8 cellular contexts compared by ENCODE assay signal in genomic region chr13:94550030-94550738, GRCh38.
DNase-seq lines count a peak whose midpoint lies in the region; ATAC-seq and TF ChIP-seq lines count a peak whose summit lies in the region.

No MANE protein-coding gene starts in this region.

- peak; percentile 4 for ATAC-seq in GM19372 (IDR thresholded peaks at IDR 0.05; ENCODE audit: low read depth, unreplicated experiment)
- ATAC-seq in activated naive CD8-positive, alpha-beta T cell treated with anti-CD3 and anti-CD28 coated beads, Interleukin-2, amount 50 U/mL, for 24 hours, result peak; percentile 3

- peaks cover 20% of the 10 kb centered on the region for H3K4me1 Mint-ChIP-seq in activated naive CD8-positive, alpha-beta T cell treated with anti-CD3 and anti-CD28 coated beads, Interleukin-2, amount 50 U/mL, for 24 hours

- no peaks in the 10 kb centered on the region for H3K36me3 ChIP-seq in BLaER1 treated with 17β-estradiol and CSF1 and Interleukin-3, amounts not matched to agents 10 nM and 100 nM
- no peaks in the 10 kb centered on the region for H3K36me3 ChIP-seq in HUES48 (ENCODE audit: control insufficient read depth, insufficient read depth, low read length)

- CTCF ChIA-PET in GM10248 (lab: Yijun Ruan, JAX), result interaction anchor here (0.8 to 2.4 kb wide), 14 partner anchors 10 to 74 kb away, joined by 3 to 8 read pairs (median 4); partner anchors contain the start of gene TGDS

- H3K27me3 ChIP-seq in BLaER1 treated with 17β-estradiol and CSF1 and Interleukin-3, amounts not matched to agents 10 nM and 100 nM, result no peaks in the 10 kb centered on the region
- no peaks in the 10 kb centered on the region for H3K27me3 ChIP-seq in HUES48 (ENCODE audit: control insufficient read depth, insufficient read depth, low read length)

- peaks cover 11 to 26% (median 17%) of the 10 kb centered on the region in 10 experiments for H3K4me1 ChIP-seq in BLaER1 treated with 17β-estradiol and CSF1 and Interleukin-3, amounts not matched to agents 10 nM and 100 nM
- peaks cover 26% of the 10 kb centered on the region for H3K4me1 ChIP-seq in HUES48 (ENCODE audit: control insufficient read depth, insufficient read depth, low read length)

- peaks cover 5% of the 10 kb centered on the region for H3K27me3 Mint-ChIP-seq in activated naive CD8-positive, alpha-beta T cell treated with anti-CD3 and anti-CD28 coated beads, Interleukin-2, amount 50 U/mL, for 24 hours

- H3K4me3 ChIP-seq in BLaER1 treated with 17β-estradiol and CSF1 and Interleukin-3, amounts not matched to agents 10 nM and 100 nM, result peak overlapping the region; percentile 62 to 79 (median 70)
- H3K4me3 ChIP-seq in HUES48 (ENCODE audit: low read depth, low read length) (peak overlapping the region; percentile 80), skeletal muscle cell (ENCODE audit: low read depth, low read length) (peak overlapping the region; percentile 63)

- H3K27ac Mint-ChIP-seq in activated naive CD8-positive, alpha-beta T cell treated with anti-CD3 and anti-CD28 coated beads, Interleukin-2, amount 50 U/mL, for 24 hours, result peak overlapping the region; percentile 96

- peak overlapping the region; percentile 88 for H3K4me3 Mint-ChIP-seq in activated naive CD8-positive, alpha-beta T cell treated with anti-CD3 and anti-CD28 coated beads, Interleukin-2, amount 50 U/mL, for 24 hours

- no peaks in the 10 kb centered on the region for H4K20me1 ChIP-seq in BLaER1 treated with 17β-estradiol and CSF1 and Interleukin-3, amounts not matched to agents 10 nM and 100 nM

- H3K9me3 Mint-ChIP-seq in activated naive CD8-positive, alpha-beta T cell treated with anti-CD3 and anti-CD28 coated beads, Interleukin-2, amount 50 U/mL, for 24 hours, result no peaks in the 10 kb centered on the region

- no peak for DNase-seq in activated naive CD8-positive, alpha-beta T cell treated with anti-CD3 and anti-CD28 coated beads, Interleukin-2, amount 50 U/mL, for 24 hours
- DNase-seq in iPS DF 19.7 (ENCODE audit: low read depth, low spot score) (peak; percentile 38), skeletal muscle cell (ENCODE audit: low read depth) (no peak), GM10248 (ENCODE audit: extremely low spot score) (no peak)
- no peak for DNase-seq in stimulated activated CD4-positive, alpha-beta T cell treated with anti-CD3 and anti-CD28 coated beads, Interleukin-2, amount 100 ng/mL, for 24 hours

- 0 out of 22 replicates have a peak, but pooled peaks cover 0 to 5% (median 0%) of the 10 kb centered on the region in 11 experiments for H3K9me3 ChIP-seq in BLaER1 treated with 17β-estradiol and CSF1 and Interleukin-3, amounts not matched to agents 10 nM and 100 nM (replicated peaks in 1 of 11)
- H3K9me3 ChIP-seq in HUES48 (ENCODE audit: control insufficient read depth, insufficient read depth, low read length), result no peaks in the 10 kb centered on the region

- peaks cover 5% of the 10 kb centered on the region for H3K36me3 Mint-ChIP-seq in activated naive CD8-positive, alpha-beta T cell treated with anti-CD3 and anti-CD28 coated beads, Interleukin-2, amount 50 U/mL, for 24 hours (ENCODE audit: low read depth)

- peak overlapping the region in 10 of 11 experiments; percentile 84 to 96 (median 91); a peak in 20 of 22 replicates for H3K27ac ChIP-seq in BLaER1 treated with 17β-estradiol and CSF1 and Interleukin-3, amounts not matched to agents 10 nM and 100 nM
- peak overlapping the region; percentile 75 for H3K27ac ChIP-seq in HUES48 (ENCODE audit: low read depth, low read length)

- peak overlapping the region; percentile 82 to 93 (median 87) for H3K9ac ChIP-seq in BLaER1 treated with 17β-estradiol and CSF1 and Interleukin-3, amounts not matched to agents 10 nM and 100 nM
- peak overlapping the region; percentile 84 for H3K9ac ChIP-seq in HUES48 (ENCODE audit: low read depth, low read length)

- TF ChIP-seq CTCF in GM10248 (IDR thresholded peaks at IDR 0.05; ENCODE audit: control extremely low read depth, extremely low read depth, low read depth, missing control alignments), result no peak

- H3K4me2 ChIP-seq in BLaER1 treated with 17β-estradiol and CSF1 and Interleukin-3, amounts not matched to agents 10 nM and 100 nM, result peak overlapping the region; percentile 78 to 97 (median 89)

- POLR2A ChIA-PET in GM10248 (lab: Yijun Ruan, JAX), result interaction anchor here (1.3 kb wide), 1 partner anchor 16 kb away, joined by 3 read pairs; no protein-coding TSS in a partner anchor
